1 cellular context compared by ENCODE assay signal in genomic region chr11:65779919-65780769, GRCh38.
A peak's percentile ranks its signal among the peaks of the same experiment; 100 is the strongest.
TF ChIP-seq lines count a peak whose summit lies in the region.

No MANE protein-coding gene starts in this region.

TF ChIP-seq in H1, 55 proteins besides CTCF, POLR2A, EP300 and RAD21:
- TF ChIP-seq TEAD4 (IDR thresholded peaks at IDR 0.05; ENCODE audit: low read depth, low read length) (no peak), JUND (IDR thresholded peaks at IDR 0.05; ENCODE audit: low read length) (no peak), MAX (IDR thresholded peaks at IDR 0.05) (peak; percentile 65), SAP30 (IDR thresholded peaks at IDR 0.05; ENCODE audit: insufficient read depth, insufficient replicate concordance, low read length) (no peak), SUZ12 (IDR thresholded peaks at IDR 0.05; ENCODE audit: low read length) (no peak; the same call in 1 of the 2 replicates), CBX5 (IDR thresholded peaks at IDR 0.05; ENCODE audit: low read depth, low read length) (no peak), RFX5 (IDR thresholded peaks at IDR 0.05; ENCODE audit: borderline replicate concordance, low read depth, low read length) (no peak), CHD7 (IDR thresholded peaks at IDR 0.05; ENCODE audit: insufficient replicate concordance, low read length) (no peak), BACH1 (IDR thresholded peaks at IDR 0.05; ENCODE audit: low read length) (no peak), JUN (IDR thresholded peaks at IDR 0.05; ENCODE audit: low read depth, low read length) (no peak), NRF1 (IDR thresholded peaks at IDR 0.05; ENCODE audit: low read depth, low read length) (no peak), KDM5A (IDR thresholded peaks at IDR 0.05; ENCODE audit: low read length) (no peak), SRF (IDR thresholded peaks at IDR 0.05; ENCODE audit: low read depth, low read length) (0 out of 2 replicates have a peak, but pooled peaks have one; percentile 46), TAF1 (IDR thresholded peaks at IDR 0.05; ENCODE audit: low read depth, low read length) (peak; percentile 27; the same call in 1 of the 2 replicates), CHD1 (IDR thresholded peaks at IDR 0.05; ENCODE audit: low read depth, low read length) (no peak), KDM4A (IDR thresholded peaks at IDR 0.05; ENCODE audit: low read depth, low read length, severe bottlenecking) (peak; percentile 98), CBX8 (IDR thresholded peaks at IDR 0.05; ENCODE audit: borderline replicate concordance, low read depth, low read length) (no peak), POLR2AphosphoS5 (IDR thresholded peaks at IDR 0.05; ENCODE audit: low read depth, low read length) (no peak; the same call in 1 of the 2 replicates), TAF7 (optimal IDR thresholded peaks at IDR 0.05; ENCODE audit: borderline replicate concordance, low read depth, low read length) (peak; percentile 98), PHF8 (conservative IDR thresholded peaks at IDR 0.05; ENCODE audit: low read depth, low read length) (peak; percentile 36), HDAC6 (IDR thresholded peaks at IDR 0.05; ENCODE audit: low read depth, low read length) (no peak), CREB1 (IDR thresholded peaks at IDR 0.05) (peak; percentile 55), ATF3 (IDR thresholded peaks at IDR 0.05; ENCODE audit: insufficient read depth, low read depth, low read length) (peak; percentile 55; the same call in 1 of the 2 replicates), BCL11A (IDR thresholded peaks at IDR 0.05; ENCODE audit: low read depth in 2 of 2, low read length in 2 of 2) (no peak), HDAC2 (IDR thresholded peaks at IDR 0.05; ENCODE audit: borderline replicate concordance in 1 of 2, low read depth in 2 of 2, low read length in 2 of 2) (no peak), RNF2 (IDR thresholded peaks at IDR 0.05; ENCODE audit: borderline replicate concordance, low read depth, low read length, missing control alignments, poor library complexity, severe bottlenecking) (no peak), CTBP2 (IDR thresholded peaks at IDR 0.05; ENCODE audit: borderline replicate concordance, insufficient read depth, insufficient read length, low read length) (peak; percentile 83), SIX5 (IDR thresholded peaks at IDR 0.05; ENCODE audit: low read depth, low read length) (no peak), YY1 (IDR thresholded peaks at IDR 0.05; ENCODE audit: low read depth, low read length) (peak; percentile 71; the same call in 1 of the 2 replicates), SP4 (IDR thresholded peaks at IDR 0.05; ENCODE audit: low read length) (0 out of 2 replicates have a peak, but pooled peaks have one; percentile 52), SIRT6 (IDR thresholded peaks at IDR 0.05; ENCODE audit: low read length) (no peak), GABPA (IDR thresholded peaks at IDR 0.05; ENCODE audit: borderline replicate concordance, insufficient read depth, low read length) (no peak), KDM1A (IDR thresholded peaks at IDR 0.05; ENCODE audit: borderline replicate concordance, low read length) (no peak), TBP (IDR thresholded peaks at IDR 0.05; ENCODE audit: low read depth, low read length) (no peak; the same call in 1 of the 2 replicates), ZNF274 (IDR thresholded peaks at IDR 0.05; ENCODE audit: borderline replicate concordance, extremely low read depth, low read length) (no peak), SP1 (IDR thresholded peaks at IDR 0.05; ENCODE audit: low read depth, low read length) (no peak), EGR1 (IDR thresholded peaks at IDR 0.05; ENCODE audit: borderline replicate concordance, low read depth, low read length) (no peak), MAFK (IDR thresholded peaks at IDR 0.05; ENCODE audit: low read depth, low read length) (no peak), USF2 (IDR thresholded peaks at IDR 0.05; ENCODE audit: low read length) (no peak), SP2 (IDR thresholded peaks at IDR 0.05; ENCODE audit: low read length) (no peak), CEBPB (IDR thresholded peaks at IDR 0.05; ENCODE audit: low read depth, low read length) (peak; percentile 93), GTF2F1 (IDR thresholded peaks at IDR 0.05; ENCODE audit: borderline replicate concordance, low read depth, low read length) (no peak), ATF2 (IDR thresholded peaks at IDR 0.05; ENCODE audit: low read length) (no peak), FOSL1 (IDR thresholded peaks at IDR 0.05; ENCODE audit: insufficient read depth, low read depth, low read length) (no peak), BRCA1 (IDR thresholded peaks at IDR 0.05; ENCODE audit: low read depth, low read length) (no peak), EZH2 (IDR thresholded peaks at IDR 0.05; ENCODE audit: low read depth, low read length, severe bottlenecking) (no peak), TCF12 (IDR thresholded peaks at IDR 0.05; ENCODE audit: low read depth, low read length) (0 out of 2 replicates have a peak, but pooled peaks have one; percentile 18), E2F6 (IDR thresholded peaks at IDR 0.05) (peak; percentile 46), ASH2L (IDR thresholded peaks at IDR 0.05; ENCODE audit: low read length) (peak; percentile 36), NANOG (IDR thresholded peaks at IDR 0.05; ENCODE audit: insufficient read depth, low read depth, low read length, poor library complexity, severe bottlenecking) (no peak), CHD2 (IDR thresholded peaks at IDR 0.05; ENCODE audit: low read length) (0 out of 2 replicates have a peak, but pooled peaks have one; percentile 27), POU5F1 (IDR thresholded peaks at IDR 0.05; ENCODE audit: low read depth, low read length) (no peak), RXRA (IDR thresholded peaks at IDR 0.05; ENCODE audit: insufficient read depth, low read depth, low read length) (no peak), RBBP5 (IDR thresholded peaks at IDR 0.05; ENCODE audit: borderline replicate concordance, low read depth, low read length) (no peak), SIN3A (conservative IDR thresholded peaks at IDR 0.05 in 1 of 2, IDR thresholded peaks at IDR 0.05 in 1 of 2; ENCODE audit: low read depth in 1 of 2, low read length in 2 of 2) (peak in 1 of 2 experiments; percentile 61; a peak in 1 of 4 replicates)
